ENCODE assay signal across 29 cellular contexts in genomic region chr7:148463210-148463609, GRCh38.
"Had no signal": no experiment of that assay in that cellular context is flagged by ENCODE, and none has a peak within 500 bp of the region (broad histone marks: within the 10 kb centered on the region; RNA-seq: fewer than 3 reads in every experiment).

No MANE protein-coding gene starts in this region.

- FAIRE-seq: TTC549 had no signal

- ATAC-seq: activated CD4-positive, alpha-beta T cell treated with anti-CD3 and anti-CD28 coated beads for 36 hours; activated CD4-positive, CD25-positive, alpha-beta regulatory T cell treated with anti-CD3 and anti-CD28 coated beads, Interleukin-2, amount 50 U/mL, for 24 hours; activated CD8-positive, alpha-beta T cell treated with anti-CD3 and anti-CD28 coated beads, Interleukin-2, amount 10 ng/mL, durations not matched to agents 7 days and 5 days; activated naive CD8-positive, alpha-beta T cell treated with anti-CD3 and anti-CD28 coated beads, Interleukin-2, amount 50 U/mL, for 24 hours; PC-3; WTC11 had no signal

- DNase-seq: activated CD4-positive, alpha-beta T cell treated with anti-CD3 and anti-CD28 coated beads for 36 hours; activated CD4-positive, alpha-beta T cell treated with anti-CD3 and anti-CD28 coated beads, Interleukin-2, amount 10 ng/mL, durations not matched to agents 7 days and 5 days; activated CD4-positive, alpha-beta T cell treated with anti-CD3 and anti-CD28 coated beads, Interleukin-2, amount 50 U/mL, for 48 hours; activated CD8-positive, alpha-beta T cell treated with anti-CD3 and anti-CD28 coated beads, Interleukin-2, amount 10 ng/mL, durations not matched to agents 7 days and 5 days; activated gamma-delta T cell treated with Interleukin-2 at 50 U/mL for 16 hours; activated naive CD4-positive, alpha-beta T cell treated with anti-CD3 and anti-CD28 coated beads, Interleukin-2, amount 10 ng/mL, durations not matched to agents 7 days and 5 days; activated naive CD8-positive, alpha-beta T cell treated with anti-CD3 and anti-CD28 coated beads, Interleukin-2, amount 50 U/mL, for 24 hours; activated T-cell treated with anti-CD3 and anti-CD28 coated beads, Interleukin-2, amount 50 U/mL, for 24 hours; aorta; brain microvascular endothelial cell; central memory CD4-positive, alpha-beta T cell; Karpas-422; NCI-H1105; NCI-H1417 treated with DMSO at 0.1 percent for 48 hours; NCI-H1694; NCI-H2029; NCI-H510A; NCI-H526; NCI-H748 treated with DMSO at 0.1 percent for 48 hours; NK-92 treated with Interleukin-12 subunit alpha and Interleukin-12 subunit beta, amount 100 ng/mL, for 24 hours; PC-3; Peyer's patch; RPMI8226; SHP77 treated with DMSO at 0.1 percent for 48 hours; SK-N-SH had no signal

- H3K4me3 ChIP-seq: Peyer's patch, SJSA1 had no signal

- H3K4me1 ChIP-seq: Peyer's patch, SJSA1 had no signal

- H3K9ac ChIP-seq: SK-N-SH had no signal

- H3K9me3 ChIP-seq: Peyer's patch, SJSA1, SK-N-SH had no signal

- H3K27ac ChIP-seq: brain microvascular endothelial cell, Peyer's patch, SJSA1 had no signal

- H3K9me2 ChIP-seq: SK-N-SH had no signal

- H3K4me2 ChIP-seq: SK-N-SH had no signal

- H3K36me3 ChIP-seq: brain microvascular endothelial cell, Peyer's patch, SJSA1 had no signal

- H3K27me3 ChIP-seq: brain microvascular endothelial cell, Peyer's patch had no signal
